In the genomic region with DNA sequence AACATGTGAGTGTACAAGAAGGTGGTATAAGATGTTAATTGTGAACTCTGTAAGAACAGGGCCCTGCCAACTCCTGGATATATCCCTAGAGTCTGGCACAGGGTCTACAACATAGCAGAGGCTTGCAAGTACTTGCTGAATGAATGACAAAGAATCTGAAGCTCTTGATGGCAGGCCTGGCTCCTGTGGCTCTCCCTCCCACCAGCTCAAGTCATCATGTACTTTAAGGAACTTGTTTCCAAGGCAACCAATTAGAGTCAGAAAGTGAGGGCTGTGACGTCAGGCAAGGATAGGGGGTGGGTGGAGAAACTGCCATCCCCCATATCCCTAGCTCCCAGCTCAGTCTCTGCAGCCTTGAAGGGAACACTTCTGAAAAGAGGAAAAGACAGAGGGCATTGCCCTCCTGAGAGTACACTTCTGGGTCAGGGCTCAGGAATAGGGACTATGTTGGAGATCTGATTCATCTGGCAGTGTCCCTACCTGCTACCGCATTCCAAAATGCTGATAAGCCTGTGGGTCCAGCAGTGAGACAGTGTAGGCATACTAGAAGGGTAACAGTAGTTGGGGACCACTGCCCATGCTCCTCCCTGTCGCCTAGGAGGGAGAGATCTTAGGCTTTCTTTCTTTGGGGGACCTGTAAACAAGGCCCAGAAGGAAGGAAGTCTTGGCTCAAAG, we compare ENCODE assay signal across 19 cellular contexts. TPM values are rescaled to one million over a fixed set of nuclear protein-coding genes. Genes with fewer than 3 reads are reported as not detected.
DNase-seq lines count a peak whose midpoint lies in the region; TF ChIP-seq lines count a peak whose summit lies in the region.
"Had no signal": no experiment of that assay in that cellular context is flagged by ENCODE, and none has a peak within 500 bp of the region (broad histone marks: within the 10 kb centered on the region; RNA-seq: fewer than 3 reads in every experiment).

No MANE protein-coding gene starts in this region.

- no peaks in the 10 kb centered on the region for H3K36me3 ChIP-seq in A673 (ENCODE audit: insufficient read depth, low read length, poor library complexity, severe bottlenecking)
- H3K36me3 ChIP-seq: SJSA1, vagina had no signal

- in situ Hi-C loops in KBM-7 (cut with MboI; ENCODE audit: low pct_unique_long_range_greater_than_20kb, low sequenced_read_pairs) = loop anchor here (25.0 kb wide), 1 partner anchor 118 kb away; no protein-coding TSS in a partner anchor

- CTCF ChIA-PET in A673 (lab: Charles Lee) = interaction anchor here (0.6 kb wide), 1 partner anchor 177 kb away, joined by 3 read pairs; no protein-coding TSS in a partner anchor
- CTCF ChIA-PET in activated CD4-positive, alpha-beta memory T cell treated with anti-CD3 and anti-CD28 coated beads for 36 hours (lab: Charles Lee) = interaction anchor here (0.6 kb wide), 1 partner anchor 19 kb away, joined by 3 read pairs; no protein-coding TSS in a partner anchor

- H3K27me3 ChIP-seq in A673 (replicated peaks; ENCODE audit: insufficient read depth, low read depth, low read length, poor library complexity) = no peaks in the 10 kb centered on the region
- H3K27me3 ChIP-seq: vagina had no signal

- no peaks in the 10 kb centered on the region for H3K36me3 Mint-ChIP-seq in brain
- H3K36me3 Mint-ChIP-seq in activated CD4-positive, alpha-beta memory T cell treated with anti-CD3 and anti-CD28 coated beads for 36 hours = no peaks in the 10 kb centered on the region
- H3K36me3 Mint-ChIP-seq: activated naive CD8-positive, alpha-beta T cell had no signal

- no peak overlapping the region for H3K27ac ChIP-seq in A673 (ENCODE audit: low read depth, low read length, poor library complexity, severe bottlenecking)
- H3K27ac ChIP-seq: SJSA1, vagina had no signal

- no peaks in the 10 kb centered on the region for H3K4me1 ChIP-seq in A673 (ENCODE audit: insufficient read depth, low read length, poor library complexity, severe bottlenecking)
- H3K4me1 ChIP-seq: SJSA1, vagina had no signal

- peaks cover 0 to 7% (median 0%) of the 10 kb centered on the region in 5 experiments for H3K9me3 Mint-ChIP-seq in brain
- no peaks in the 10 kb centered on the region for H3K9me3 Mint-ChIP-seq in activated CD4-positive, alpha-beta memory T cell treated with anti-CD3 and anti-CD28 coated beads for 36 hours
- H3K9me3 Mint-ChIP-seq: activated CD4-positive, alpha-beta T cell treated with anti-CD3 and anti-CD28 coated beads, Interleukin-2, amount 10 ng/mL, durations not matched to agents 7 days and 5 days; CD4-positive, alpha-beta T cell had no signal

- intact Hi-C loops in A673 (cut with micrococcal nuclease; ENCODE audit: unreplicated experiment) = no loop called here
- intact Hi-C loops in activated CD4-positive, alpha-beta memory T cell treated with anti-CD3 and anti-CD28 coated beads for 36 hours (cut with micrococcal nuclease) = no loop called here

- H3K4me3 Mint-ChIP-seq in brain = no peak overlapping the region
- no peak overlapping the region for H3K4me3 Mint-ChIP-seq in activated CD4-positive, alpha-beta memory T cell treated with anti-CD3 and anti-CD28 coated beads for 36 hours
- H3K4me3 Mint-ChIP-seq: activated CD4-positive, alpha-beta T cell treated with anti-CD3 and anti-CD28 coated beads, Interleukin-2, amount 10 ng/mL, durations not matched to agents 7 days and 5 days; activated naive CD8-positive, alpha-beta T cell; CD4-positive, alpha-beta T cell had no signal

- H3K9me3 ChIP-seq in A673 (ENCODE audit: low read depth, low read length, poor library complexity, severe bottlenecking) = no peaks in the 10 kb centered on the region
- H3K9me3 ChIP-seq: SJSA1, vagina had no signal

- TF ChIP-seq CTCF in A673 (conservative IDR thresholded peaks at IDR 0.05; ENCODE audit: low read depth, low read length) (no peak), brain (conservative IDR thresholded peaks at IDR 0.05) (no peak)

- BruUV-seq in A673 (replicated peaks; lab: Mats Ljungman, UMichigan) = no TSS peak

- POLR2A ChIA-PET in A673 (lab: Charles Lee; ENCODE audit: low non-redundant PET) = no interaction called here
- POLR2A ChIA-PET in activated CD4-positive, alpha-beta memory T cell treated with anti-CD3 and anti-CD28 coated beads for 36 hours (lab: Charles Lee) = no interaction called here

- H3K27me3 Mint-ChIP-seq in brain = peaks cover 13% of the 10 kb centered on the region
- peaks cover 9% of the 10 kb centered on the region for H3K27me3 Mint-ChIP-seq in activated CD4-positive, alpha-beta memory T cell treated with anti-CD3 and anti-CD28 coated beads for 36 hours

- peaks cover 64% of the 10 kb centered on the region for H3K4me1 Mint-ChIP-seq in brain
- H3K4me1 Mint-ChIP-seq in activated CD4-positive, alpha-beta memory T cell treated with anti-CD3 and anti-CD28 coated beads for 36 hours (ENCODE audit: low read depth) = no peaks in the 10 kb centered on the region
- H3K4me1 Mint-ChIP-seq: activated CD4-positive, alpha-beta T cell treated with anti-CD3 and anti-CD28 coated beads, Interleukin-2, amount 10 ng/mL, durations not matched to agents 7 days and 5 days had no signal

- peak overlapping the region in 3 of 5 experiments; percentile 69 to 97 (median 80) for H3K27ac Mint-ChIP-seq in brain
- no peak overlapping the region for H3K27ac Mint-ChIP-seq in activated CD4-positive, alpha-beta memory T cell treated with anti-CD3 and anti-CD28 coated beads for 36 hours
- H3K27ac Mint-ChIP-seq: activated CD4-positive, alpha-beta T cell treated with anti-CD3 and anti-CD28 coated beads, Interleukin-2, amount 10 ng/mL, durations not matched to agents 7 days and 5 days; activated naive CD8-positive, alpha-beta T cell; CD4-positive, alpha-beta T cell had no signal

- no peak overlapping the region for H3K4me3 ChIP-seq in A673 (ENCODE audit: low read depth, low read length, poor library complexity, severe bottlenecking)
- H3K4me3 ChIP-seq: SJSA1, vagina had no signal

- DNase-seq in A673 (ENCODE audit: low spot score) (peak; percentile 43), KBM-7 (peak; percentile 12), inferior parietal cortex (ENCODE audit: extremely low spot score) (peak; percentile 63), NCI-H187 treated with DMSO at 0.1 percent for 48 hours (lab: John Stamatoyannopoulos, UW) (no peak), DMS 273 treated with DMSO at 0.1 percent for 48 hours (lab: John Stamatoyannopoulos, UW) (no peak), HuH-7 (ENCODE audit: low spot score) (no peak)
- DNase-seq in activated CD4-positive, alpha-beta memory T cell treated with anti-CD3 and anti-CD28 coated beads for 36 hours = no peak
- DNase-seq: activated CD4-positive, alpha-beta T cell treated with anti-CD3 and anti-CD28 coated beads, Interleukin-2, amount 10 ng/mL, durations not matched to agents 7 days and 5 days; CD4-positive, alpha-beta T cell; central memory CD4-positive, alpha-beta T cell; DND-41; left ventricle myocardium superior; NCI-H1694; NCI-H510A treated with DMSO at 0.1 percent for 48 hours; PC-3 had no signal

RNA-seq across cellular contexts. Expression of a gene that starts 34.6 kb away (rescaled TPM):
- 22.6 and 23.6 TPM in 2 replicates for total RNA-seq in A673 (2021)
- polyA plus RNA-seq in brain (ENCODE audit: insufficient read depth, low read depth, low replicate concordance) = 9.5 TPM
- 10 to 100 TPM; 18.2 to 18.6 TPM for total RNA-seq in activated CD4-positive, alpha-beta memory T cell treated with anti-CD3 and anti-CD28 coated beads for 36 hours

Comparison
In these comparisons a context has a peak if more than half of its experiments do, and no peak if none do; other contexts are left out.
1. DNase-seq: peak in A673 (single experiment), KBM-7 (single experiment) and inferior parietal cortex (single experiment); none in activated CD4-positive, alpha-beta memory T cell treated with anti-CD3 and anti-CD28 coated beads for 36 hours (single experiment), NCI-H187 treated with DMSO at 0.1 percent for 48 hours (single experiment), DMS 273 treated with DMSO at 0.1 percent for 48 hours (single experiment) and HuH-7 (single experiment).